Comparison of ENCODE assay signal across 1 cellular context in the genomic region with DNA sequence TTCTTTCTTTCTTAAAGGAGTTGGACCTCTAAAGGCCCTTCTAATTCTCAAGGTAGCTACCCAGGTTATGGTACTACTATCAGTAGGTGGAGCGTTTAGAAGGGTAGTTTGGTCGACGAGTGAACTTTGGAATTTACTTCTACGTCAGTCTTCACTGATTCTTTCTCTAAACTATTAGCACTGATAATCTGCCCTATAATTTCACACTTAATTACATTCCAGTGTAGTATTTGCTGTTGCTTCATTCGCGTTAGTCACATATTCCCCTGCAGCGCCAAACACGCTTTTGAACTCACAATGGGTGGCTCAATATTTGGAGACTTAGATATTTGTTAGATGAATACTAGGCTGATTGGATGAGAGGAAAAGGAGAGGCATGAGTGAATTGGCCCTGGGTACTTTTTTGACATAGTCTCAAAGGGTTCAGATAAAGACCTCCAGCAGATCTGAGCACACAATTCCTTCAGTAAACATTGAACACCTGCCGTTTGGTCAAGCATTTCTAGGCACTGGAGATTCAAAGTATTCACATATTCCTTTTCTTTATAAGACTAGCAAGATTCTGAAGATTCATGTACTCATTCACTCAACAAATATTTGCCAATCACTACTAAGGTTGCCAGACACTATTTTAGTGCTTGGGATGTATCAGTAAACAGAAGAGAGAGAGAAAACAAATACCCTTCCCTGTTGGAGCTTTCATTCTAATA.
TF ChIP-seq lines count a peak whose summit lies in the region.

No MANE protein-coding gene starts in this region.

TF ChIP-seq in GM12878, 131 proteins besides CTCF, POLR2A, EP300 and RAD21 (continued from another document):
- TF ChIP-seq, protein P1, sequence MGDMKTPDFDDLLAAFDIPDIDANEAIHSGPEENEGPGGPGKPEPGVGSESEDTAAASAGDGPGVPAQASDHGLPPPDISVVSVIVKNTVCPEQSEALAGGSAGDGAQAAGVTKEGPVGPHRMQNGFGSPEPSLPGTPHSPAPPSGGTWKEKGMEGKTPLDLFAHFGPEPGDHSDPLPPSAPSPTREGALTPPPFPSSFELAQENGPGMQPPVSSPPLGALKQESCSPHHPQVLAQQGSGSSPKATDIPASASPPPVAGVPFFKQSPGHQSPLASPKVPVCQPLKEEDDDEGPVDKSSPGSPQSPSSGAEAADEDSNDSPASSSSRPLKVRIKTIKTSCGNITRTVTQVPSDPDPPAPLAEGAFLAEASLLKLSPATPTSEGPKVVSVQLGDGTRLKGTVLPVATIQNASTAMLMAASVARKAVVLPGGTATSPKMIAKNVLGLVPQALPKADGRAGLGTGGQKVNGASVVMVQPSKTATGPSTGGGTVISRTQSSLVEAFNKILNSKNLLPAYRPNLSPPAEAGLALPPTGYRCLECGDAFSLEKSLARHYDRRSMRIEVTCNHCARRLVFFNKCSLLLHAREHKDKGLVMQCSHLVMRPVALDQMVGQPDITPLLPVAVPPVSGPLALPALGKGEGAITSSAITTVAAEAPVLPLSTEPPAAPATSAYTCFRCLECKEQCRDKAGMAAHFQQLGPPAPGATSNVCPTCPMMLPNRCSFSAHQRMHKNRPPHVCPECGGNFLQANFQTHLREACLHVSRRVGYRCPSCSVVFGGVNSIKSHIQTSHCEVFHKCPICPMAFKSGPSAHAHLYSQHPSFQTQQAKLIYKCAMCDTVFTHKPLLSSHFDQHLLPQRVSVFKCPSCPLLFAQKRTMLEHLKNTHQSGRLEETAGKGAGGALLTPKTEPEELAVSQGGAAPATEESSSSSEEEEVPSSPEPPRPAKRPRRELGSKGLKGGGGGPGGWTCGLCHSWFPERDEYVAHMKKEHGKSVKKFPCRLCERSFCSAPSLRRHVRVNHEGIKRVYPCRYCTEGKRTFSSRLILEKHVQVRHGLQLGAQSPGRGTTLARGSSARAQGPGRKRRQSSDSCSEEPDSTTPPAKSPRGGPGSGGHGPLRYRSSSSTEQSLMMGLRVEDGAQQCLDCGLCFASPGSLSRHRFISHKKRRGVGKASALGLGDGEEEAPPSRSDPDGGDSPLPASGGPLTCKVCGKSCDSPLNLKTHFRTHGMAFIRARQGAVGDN (IDR thresholded peaks at IDR 0.05): no peak
- TF ChIP-seq MYB (IDR thresholded peaks at IDR 0.05; ENCODE audit: borderline replicate concordance, low read depth, low read length) (no peak), SREBF1 (IDR thresholded peaks at IDR 0.05; ENCODE audit: low read length) (no peak)
